ENCODE assay signal across 24 cellular contexts in genomic region chr12:67920432-67920831, GRCh38.
DNase-seq lines count a peak whose midpoint lies in the region; FAIRE-seq and TF ChIP-seq lines count a peak whose summit lies in the region.
"Had no signal": no experiment of that assay in that cellular context is flagged by ENCODE, and none has a peak within 500 bp of the region (broad histone marks: within the 10 kb centered on the region; RNA-seq: fewer than 3 reads in every experiment).

No MANE protein-coding gene starts in this region.

- peak; percentile 9 for FAIRE-seq in HTR-8/SVneo (lab: Jason Lieb, UNC)
- FAIRE-seq in GM12892 (lab: Jason Lieb, UNC) = no peak
- FAIRE-seq: kidney, urothelium cell line had no signal

- TF ChIP-seq POLR2A in GM12892 (IDR thresholded peaks at IDR 0.05; ENCODE audit: low read depth, low read length) = no peak

- WGBS in smooth muscle cell (ENCODE audit: low lambda C conversion rate) = 71% methylated on average over 2 of the region's 2 CpGs

- H3K27me3 ChIP-seq in smooth muscle cell (ENCODE audit: low read depth) = no peaks in the 10 kb centered on the region
- H3K27me3 ChIP-seq: Peyer's patch, sigmoid colon, suprapubic skin had no signal

- H3K27ac ChIP-seq in smooth muscle cell (ENCODE audit: low read depth) = peak overlapping the region; percentile 78
- H3K27ac ChIP-seq: Peyer's patch, sigmoid colon, suprapubic skin had no signal

- H3K9me3 ChIP-seq in smooth muscle cell (replicated peaks; ENCODE audit: low read depth) = no peaks in the 10 kb centered on the region
- H3K9me3 ChIP-seq: Peyer's patch, sigmoid colon, suprapubic skin had no signal

- H3F3A ChIP-seq in smooth muscle cell (ENCODE audit: low read depth) = no peaks in the 10 kb centered on the region

- no peaks in the 10 kb centered on the region for H4K20me1 ChIP-seq in smooth muscle cell (ENCODE audit: low read depth)

- TF ChIP-seq CTCF in smooth muscle cell (IDR thresholded peaks at IDR 0.05; ENCODE audit: borderline replicate concordance, insufficient read depth, poor library complexity, severe bottlenecking) = no peak

- no peak for DNase-seq in HTR-8/SVneo (ENCODE audit: insufficient read length, low spot score)
- DNase-seq in SW480 (ENCODE audit: low spot score) = peak; percentile 20
- DNase-seq in glomerular visceral epithelial cell (ENCODE audit: extremely low spot score) = peak; percentile 48
- DNase-seq in smooth muscle cell (lab: John Stamatoyannopoulos, UW; ENCODE audit: unreplicated experiment) = no peak
- no peak for DNase-seq in epidermal melanocyte (ENCODE audit: insufficient read length, low spot score)
- no peak for DNase-seq in GM12892 (ENCODE audit: insufficient read length)
- no peak for DNase-seq in HCEC 1CT
- DNase-seq: activated CD4-positive, alpha-beta T cell treated with anti-CD3 and anti-CD28 coated beads for 4 hours; activated gamma-delta T cell; activated T-cell treated with anti-CD3 and anti-CD28 coated beads, Interleukin-2, amount 50 U/mL, for 1 hour; kidney; NCI-H1092 treated with DMSO at 0.1 percent for 48 hours; NCI-H187 treated with DMSO at 0.1 percent for 48 hours; NCI-H2171 treated with DMSO at 0.1 percent for 48 hours; NCI-H524; NK-92 treated with Interleukin-12 subunit alpha and Interleukin-12 subunit beta, amount 100 ng/mL, for 24 hours; Peyer's patch; sigmoid colon; stimulated activated CD4-positive, alpha-beta T cell treated with anti-CD3 and anti-CD28 coated beads, Interleukin-15, amount 100 ng/mL, for 24 hours; stimulated activated naive CD4-positive, alpha-beta T cell; T-helper 17 cell had no signal

- H2AFZ ChIP-seq in smooth muscle cell (ENCODE audit: low read depth) = no peak overlapping the region

- no peak overlapping the region for H3K4me3 ChIP-seq in smooth muscle cell
- H3K4me3 ChIP-seq: lung, Peyer's patch, sigmoid colon, suprapubic skin had no signal

- no peaks in the 10 kb centered on the region for H3K36me3 ChIP-seq in smooth muscle cell (ENCODE audit: low read depth)
- H3K36me3 ChIP-seq: Peyer's patch, sigmoid colon, suprapubic skin had no signal

- H3K4me1 ChIP-seq in smooth muscle cell (ENCODE audit: low read depth) = peaks cover 12% of the 10 kb centered on the region
- H3K4me1 ChIP-seq: Peyer's patch had no signal

- peak overlapping the region; percentile 67 for H3K4me2 ChIP-seq in smooth muscle cell

- peak overlapping the region; percentile 21 for H3K9ac ChIP-seq in smooth muscle cell (ENCODE audit: low read depth)

- no peaks in the 10 kb centered on the region for H3K79me2 ChIP-seq in smooth muscle cell (ENCODE audit: low read depth)

Comparison
In these comparisons a context has a peak if more than half of its experiments do, and no peak if none do; other contexts are left out.
1. DNase-seq: peak in SW480 (single experiment) and glomerular visceral epithelial cell (single experiment); none in HTR-8/SVneo (single experiment), smooth muscle cell (single experiment), epidermal melanocyte (single experiment), GM12892 (single experiment) and HCEC 1CT (single experiment).